In genomic region chr14:103739793-103740501, GRCh38 we compare ENCODE assay signal across 16 cellular contexts.
"Had no signal": no experiment of that assay in that cellular context is flagged by ENCODE, and none has a peak within 500 bp of the region (broad histone marks: within the 10 kb centered on the region; RNA-seq: fewer than 3 reads in every experiment).

No MANE protein-coding gene starts in this region.

- H3K27me3 ChIP-seq: adrenal gland, gastrocnemius medialis, transverse colon had no signal

- H3K4me3 ChIP-seq: adrenal gland, gastrocnemius medialis, SK-N-MC, transverse colon had no signal

- H3K27ac ChIP-seq: gastrocnemius medialis, SK-N-MC, transverse colon, VCaP had no signal

- ATAC-seq: activated CD4-positive, alpha-beta T cell treated with anti-CD3 and anti-CD28 coated beads for 36 hours; activated CD8-positive, alpha-beta T cell treated with anti-CD3 and anti-CD28 coated beads, Interleukin-2, amount 10 ng/mL, durations not matched to agents 7 days and 5 days; gastrocnemius medialis; right cardiac atrium; stimulated activated memory B cell treated with anti-CD40 and anti-IgM and Interleukin-4, amounts not matched to agents 10 μg/mL and 1 μg/mL and 100 μg/mL, for 72 hours; T-cell had no signal

- H3K27ac Mint-ChIP-seq: activated CD4-positive, alpha-beta T cell treated with anti-CD3 and anti-CD28 coated beads for 36 hours; activated CD8-positive, alpha-beta T cell treated with anti-CD3 and anti-CD28 coated beads, Interleukin-2, amount 10 ng/mL, durations not matched to agents 7 days and 5 days; activated T-helper 1 cell treated with anti-CD3 and anti-CD28 coated beads, Interleukin-12 subunit alpha, Interleukin-12 subunit beta, Interleukin-2, Interleukin-4 antibody, amounts not matched to agents 30 ng/mL and 10 ng/mL and 1 ng/mL, durations not matched to agents 14 hours and 24 hours and 36 hours; mesothelial cell of epicardium; stimulated activated memory B cell treated with anti-CD40 and anti-IgM and Interleukin-4, amounts not matched to agents 10 μg/mL and 1 μg/mL and 100 μg/mL, for 72 hours; T-cell had no signal

- DNase-seq: activated CD4-positive, alpha-beta T cell treated with anti-CD3 and anti-CD28 coated beads for 36 hours; activated CD8-positive, alpha-beta T cell treated with anti-CD3 and anti-CD28 coated beads, Interleukin-2, amount 10 ng/mL, durations not matched to agents 7 days and 5 days; activated naive CD4-positive, alpha-beta T cell treated with anti-CD3 and anti-CD28 coated beads, Interleukin-2, amount 50 U/mL, for 16 hours; gastrocnemius medialis; right cardiac atrium; stimulated activated CD4-positive, alpha-beta T cell treated with anti-CD3 and anti-CD28 coated beads, Interleukin-1b, Interleukin-23, amount 100 ng/mL, for 48 hours; T-cell; T1000; transverse colon had no signal

- H3K4me1 Mint-ChIP-seq: activated CD4-positive, alpha-beta T cell treated with anti-CD3 and anti-CD28 coated beads for 36 hours; stimulated activated memory B cell treated with anti-CD40 and anti-IgM and Interleukin-4, amounts not matched to agents 10 μg/mL and 1 μg/mL and 100 μg/mL, for 72 hours; T-cell had no signal

- FAIRE-seq: keratinocyte had no signal

- H3K9me3 ChIP-seq: adrenal gland, gastrocnemius medialis, transverse colon had no signal

- H3K9me3 Mint-ChIP-seq: activated T-helper 1 cell treated with anti-CD3 and anti-CD28 coated beads, Interleukin-12 subunit alpha, Interleukin-12 subunit beta, Interleukin-2, Interleukin-4 antibody, amounts not matched to agents 30 ng/mL and 10 ng/mL and 1 ng/mL, durations not matched to agents 14 hours and 24 hours and 36 hours; mesothelial cell of epicardium; stimulated activated memory B cell treated with anti-CD40 and anti-IgM and Interleukin-4, amounts not matched to agents 10 μg/mL and 1 μg/mL and 100 μg/mL, for 72 hours; T-cell had no signal

- H3K4me3 Mint-ChIP-seq: activated CD4-positive, alpha-beta T cell treated with anti-CD3 and anti-CD28 coated beads for 36 hours; activated CD8-positive, alpha-beta T cell treated with anti-CD3 and anti-CD28 coated beads, Interleukin-2, amount 10 ng/mL, durations not matched to agents 7 days and 5 days; activated T-helper 1 cell treated with anti-CD3 and anti-CD28 coated beads, Interleukin-12 subunit alpha, Interleukin-12 subunit beta, Interleukin-2, Interleukin-4 antibody, amounts not matched to agents 30 ng/mL and 10 ng/mL and 1 ng/mL, durations not matched to agents 14 hours and 24 hours and 36 hours; mesothelial cell of epicardium; stimulated activated memory B cell treated with anti-CD40 and anti-IgM and Interleukin-4, amounts not matched to agents 10 μg/mL and 1 μg/mL and 100 μg/mL, for 72 hours; T-cell had no signal

- H3K27me3 Mint-ChIP-seq: activated CD4-positive, alpha-beta T cell treated with anti-CD3 and anti-CD28 coated beads for 36 hours; stimulated activated memory B cell treated with anti-CD40 and anti-IgM and Interleukin-4, amounts not matched to agents 10 μg/mL and 1 μg/mL and 100 μg/mL, for 72 hours; T-cell had no signal
